In the genomic region with DNA sequence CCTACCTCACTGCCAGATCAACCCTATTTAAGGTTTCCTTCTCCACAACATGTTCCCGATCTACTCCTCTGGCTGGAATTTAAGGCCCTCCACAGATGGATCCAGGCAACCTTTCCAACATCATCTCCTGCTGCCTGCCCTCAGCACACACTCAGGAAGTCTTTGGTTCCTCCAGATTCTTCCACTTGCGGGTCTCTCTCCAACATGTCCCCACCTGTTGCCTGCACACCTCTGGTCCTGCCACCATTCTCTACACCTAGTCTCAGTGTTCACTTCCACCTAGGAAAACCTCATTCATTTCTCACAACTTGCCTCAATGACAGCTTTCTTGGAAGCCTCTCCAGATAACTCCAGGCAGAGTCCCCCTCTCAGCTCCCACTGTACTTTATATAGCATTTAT, we compare ENCODE assay signal across 18 cellular contexts.
DNase-seq lines count a peak whose midpoint lies in the region; ATAC-seq, FAIRE-seq and TF ChIP-seq lines count a peak whose summit lies in the region.
"Had no signal": no experiment of that assay in that cellular context is flagged by ENCODE, and none has a peak within 500 bp of the region (broad histone marks: within the 10 kb centered on the region; RNA-seq: fewer than 3 reads in every experiment).

No MANE protein-coding gene starts in this region.

- H3K4me3 ChIP-seq in endothelial cell of umbilical vein (replicated peaks in 1 of 3; ENCODE audit: insufficient read depth in 1 of 3, low read depth in 1 of 3, low read length in 3 of 3) = no peak overlapping the region
- H3K4me3 ChIP-seq: GM12878 had no signal

- peaks cover 4% of the 10 kb centered on the region for H3K4me1 Mint-ChIP-seq in activated naive CD4-positive, alpha-beta T cell treated with anti-CD3 and anti-CD28 coated beads, Interleukin-2, amount 10 ng/mL, durations not matched to agents 7 days and 5 days
- peaks cover under 1% of the 10 kb centered on the region for H3K4me1 Mint-ChIP-seq in activated naive CD4-positive, alpha-beta T cell treated with anti-CD3 and anti-CD28 coated beads for 36 hours (ENCODE audit: low read depth)
- H3K4me1 Mint-ChIP-seq in WTC11 = peaks cover 71% of the 10 kb centered on the region
- H3K4me1 Mint-ChIP-seq: B cell had no signal

- no peaks in the 10 kb centered on the region for H3K9me3 ChIP-seq in endothelial cell of umbilical vein (replicated peaks; ENCODE audit: control insufficient read depth, insufficient read depth, low read length)

- no peak overlapping the region for H3K27ac ChIP-seq in endothelial cell of umbilical vein (ENCODE audit: insufficient read depth, low read depth, low read length)

- no peak for TF ChIP-seq POLR2A in endothelial cell of umbilical vein (IDR thresholded peaks at IDR 0.05; ENCODE audit: low read depth, low read length)

- H3K27me3 ChIP-seq in endothelial cell of umbilical vein (ENCODE audit: control insufficient read depth in 2 of 2, insufficient read depth in 2 of 2, low read length in 2 of 2) = no peaks in the 10 kb centered on the region

- dilution Hi-C loops in endothelial cell of umbilical vein (cut with MboI; ENCODE audit: extremely low pct_ligation_motif_present, low sequenced_read_pairs) = no loop called here

- no peak overlapping the region for H3K9ac ChIP-seq in endothelial cell of umbilical vein (replicated peaks; ENCODE audit: extremely low read depth, insufficient read depth, low read length)

- peaks cover 57% of the 10 kb centered on the region for H3K27me3 Mint-ChIP-seq in activated naive CD4-positive, alpha-beta T cell treated with anti-CD3 and anti-CD28 coated beads, Interleukin-2, amount 10 ng/mL, durations not matched to agents 7 days and 5 days
- no peaks in the 10 kb centered on the region for H3K27me3 Mint-ChIP-seq in activated naive CD4-positive, alpha-beta T cell treated with anti-CD3 and anti-CD28 coated beads for 36 hours (ENCODE audit: low read depth)
- no peaks in the 10 kb centered on the region for H3K27me3 Mint-ChIP-seq in WTC11 (ENCODE audit: low read depth)
- H3K27me3 Mint-ChIP-seq: B cell; CD4-positive, alpha-beta T cell had no signal

- H3K4me2 ChIP-seq in endothelial cell of umbilical vein (ENCODE audit: insufficient read depth, low read length) = no peak overlapping the region

- no peak for TF ChIP-seq CTCF in WTC11 (IDR thresholded peaks at IDR 0.05)
- no peak for TF ChIP-seq CTCF in endothelial cell of umbilical vein (IDR thresholded peaks at IDR 0.05; ENCODE audit: extremely low read depth in 1 of 2, insufficient read depth in 1 of 2, low read depth in 1 of 2, low read length in 2 of 2)

- CTCF ChIA-PET in activated naive CD4-positive, alpha-beta T cell treated with anti-CD3 and anti-CD28 coated beads, Interleukin-2, amount 10 ng/mL, durations not matched to agents 7 days and 5 days (lab: Charles Lee) = no interaction called here
- CTCF ChIA-PET in activated naive CD4-positive, alpha-beta T cell treated with anti-CD3 and anti-CD28 coated beads for 36 hours (lab: Charles Lee) = no interaction called here
- CTCF ChIA-PET in WTC11 (lab: Charles Lee) (no interaction called here), endothelial cell of umbilical vein (lab: Charles Lee) (no interaction called here)

- H3K4me3 Mint-ChIP-seq in activated naive CD4-positive, alpha-beta T cell treated with anti-CD3 and anti-CD28 coated beads, Interleukin-2, amount 10 ng/mL, durations not matched to agents 7 days and 5 days = no peak overlapping the region
- no peak overlapping the region for H3K4me3 Mint-ChIP-seq in activated naive CD4-positive, alpha-beta T cell treated with anti-CD3 and anti-CD28 coated beads for 36 hours
- H3K4me3 Mint-ChIP-seq in WTC11 = no peak overlapping the region
- H3K4me3 Mint-ChIP-seq: B cell; CD4-positive, alpha-beta T cell had no signal

- no peaks in the 10 kb centered on the region for H3K36me3 Mint-ChIP-seq in activated naive CD4-positive, alpha-beta T cell treated with anti-CD3 and anti-CD28 coated beads, Interleukin-2, amount 10 ng/mL, durations not matched to agents 7 days and 5 days
- no peaks in the 10 kb centered on the region for H3K36me3 Mint-ChIP-seq in activated naive CD4-positive, alpha-beta T cell treated with anti-CD3 and anti-CD28 coated beads for 36 hours (ENCODE audit: low read depth)
- H3K36me3 Mint-ChIP-seq in WTC11 = peaks cover 7% of the 10 kb centered on the region

- H3K36me3 ChIP-seq in endothelial cell of umbilical vein (ENCODE audit: control insufficient read depth in 2 of 2, extremely low read depth in 1 of 2, insufficient read depth in 2 of 2, low read length in 2 of 2) = no peaks in the 10 kb centered on the region

- peaks cover 26% of the 10 kb centered on the region for H3K4me1 ChIP-seq in endothelial cell of umbilical vein (ENCODE audit: control insufficient read depth, extremely low read depth, insufficient read depth, low read length)

- no peaks in the 10 kb centered on the region for H3K9me1 ChIP-seq in endothelial cell of umbilical vein (replicated peaks; ENCODE audit: control insufficient read depth, extremely low read depth, insufficient read depth, low read length)

- intact Hi-C loops in activated naive CD4-positive, alpha-beta T cell treated with anti-CD3 and anti-CD28 coated beads for 36 hours (cut with micrococcal nuclease) = no loop called here
- intact Hi-C loops in endothelial cell of umbilical vein (cut with micrococcal nuclease) = loop anchor here (5.0 kb wide), 1 partner anchor 186 kb away; a partner anchor contains a TSS

- H3K9me3 Mint-ChIP-seq in activated naive CD4-positive, alpha-beta T cell treated with anti-CD3 and anti-CD28 coated beads, Interleukin-2, amount 10 ng/mL, durations not matched to agents 7 days and 5 days = no peaks in the 10 kb centered on the region
- no peaks in the 10 kb centered on the region for H3K9me3 Mint-ChIP-seq in activated naive CD4-positive, alpha-beta T cell treated with anti-CD3 and anti-CD28 coated beads for 36 hours
- peaks cover 9% of the 10 kb centered on the region for H3K9me3 Mint-ChIP-seq in WTC11
- H3K9me3 Mint-ChIP-seq: CD4-positive, alpha-beta T cell had no signal

- H4K20me1 ChIP-seq in endothelial cell of umbilical vein (replicated peaks; ENCODE audit: control insufficient read depth, extremely low read depth, insufficient read depth, low read length) = no peaks in the 10 kb centered on the region

- peak overlapping the region; percentile 40 for H3K27ac Mint-ChIP-seq in activated naive CD4-positive, alpha-beta T cell treated with anti-CD3 and anti-CD28 coated beads, Interleukin-2, amount 10 ng/mL, durations not matched to agents 7 days and 5 days
- no peak overlapping the region for H3K27ac Mint-ChIP-seq in activated naive CD4-positive, alpha-beta T cell treated with anti-CD3 and anti-CD28 coated beads for 36 hours
- peak overlapping the region; percentile 46; the same call in 1 of the 2 replicates for H3K27ac Mint-ChIP-seq in WTC11
- H3K27ac Mint-ChIP-seq: B cell; CD4-positive, alpha-beta T cell had no signal

- no peak for DNase-seq in activated naive CD4-positive, alpha-beta T cell treated with anti-CD3 and anti-CD28 coated beads, Interleukin-2, amount 10 ng/mL, durations not matched to agents 7 days and 5 days
- DNase-seq in activated naive CD4-positive, alpha-beta T cell treated with anti-CD3 and anti-CD28 coated beads for 36 hours = no peak
- DNase-seq in WTC11 (ENCODE audit: low spot score) (no peak), endothelial cell of umbilical vein (ENCODE audit: low read depth, low spot score) (no peak), anterior cingulate cortex (lab: John Stamatoyannopoulos, UW) (no peak), DMS 273 (lab: John Stamatoyannopoulos, UW; ENCODE audit: unreplicated experiment) (no peak)
- DNase-seq in stimulated activated naive CD4-positive, alpha-beta T cell (lab: John Stamatoyannopoulos, UW) = no peak
- DNase-seq: 8988T; ACHN; C1 segment of cervical spinal cord; Calu3; CD4-positive, alpha-beta T cell; DMS79; H7 had no signal

- FAIRE-seq in endothelial cell of umbilical vein (lab: Jason Lieb, UNC) = peak; percentile 71
- FAIRE-seq: GM12878, GM18507, HTR-8/SVneo had no signal

- no peak overlapping the region for H2AFZ ChIP-seq in endothelial cell of umbilical vein (ENCODE audit: low read depth, low read length)

- POLR2A ChIA-PET in WTC11 (lab: Charles Lee) = interaction anchor here (1.4 kb wide), 1 partner anchor 13 kb away, joined by 3 read pairs; no protein-coding TSS in a partner anchor
- POLR2A ChIA-PET in endothelial cell of umbilical vein (lab: Charles Lee) = no interaction called here

- ATAC-seq in WTC11 = no peak
- ATAC-seq: GM12878 had no signal

- H3K79me2 ChIP-seq in endothelial cell of umbilical vein (ENCODE audit: control insufficient read depth, insufficient read depth, low read length) = no peaks in the 10 kb centered on the region

- no TSS peak for BruUV-seq in endothelial cell of umbilical vein (replicated peaks; lab: Mats Ljungman, UMichigan)

TF ChIP-seq in WTC11, 78 proteins besides CTCF, POLR2A, EP300 and RAD21 (continues in another document):
- TF ChIP-seq ZNF138 (CRISPR knock-in tag; conservative IDR thresholded peaks at IDR 0.05) (no peak), SMAD4 (CRISPR knock-in tag; IDR thresholded peaks at IDR 0.05) (no peak), IRF2 (CRISPR knock-in tag; IDR thresholded peaks at IDR 0.05; ENCODE audit: borderline replicate concordance, low read depth) (no peak), GTF2I (CRISPR knock-in tag; conservative IDR thresholded peaks at IDR 0.05) (no peak), TEAD1 (CRISPR knock-in tag; IDR thresholded peaks at IDR 0.05) (no peak)
- TF ChIP-seq, protein P1, sequence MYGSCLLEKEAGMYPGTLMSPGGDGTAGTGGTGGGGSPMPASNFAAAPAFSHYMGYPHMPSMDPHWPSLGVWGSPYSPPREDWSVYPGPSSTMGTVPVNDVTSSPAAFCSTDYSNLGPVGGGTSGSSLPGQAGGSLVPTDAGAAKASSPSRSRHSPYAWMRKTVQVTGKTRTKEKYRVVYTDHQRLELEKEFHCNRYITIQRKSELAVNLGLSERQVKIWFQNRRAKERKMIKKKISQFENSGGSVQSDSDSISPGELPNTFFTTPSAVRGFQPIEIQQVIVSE (CRISPR knock-in tag; IDR thresholded peaks at IDR 0.05; ENCODE audit: borderline replicate concordance) = no peak

TF ChIP-seq in endothelial cell of umbilical vein, 7 proteins besides CTCF, POLR2A, EP300 and RAD21 (continues in another document):
- TF ChIP-seq, protein P2, sequence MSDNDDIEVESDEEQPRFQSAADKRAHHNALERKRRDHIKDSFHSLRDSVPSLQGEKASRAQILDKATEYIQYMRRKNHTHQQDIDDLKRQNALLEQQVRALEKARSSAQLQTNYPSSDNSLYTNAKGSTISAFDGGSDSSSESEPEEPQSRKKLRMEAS (IDR thresholded peaks at IDR 0.05; ENCODE audit: insufficient read depth, insufficient read length) = no peak
- TF ChIP-seq JUN (IDR thresholded peaks at IDR 0.05; ENCODE audit: borderline replicate concordance, insufficient read depth, insufficient read length, low read depth) (no peak), FOS (IDR thresholded peaks at IDR 0.05; ENCODE audit: borderline replicate concordance, insufficient read depth, low read length) (no peak), POLR2AphosphoS5 (IDR thresholded peaks at IDR 0.05; ENCODE audit: insufficient read depth, low read depth, low read length) (no peak), MYC (IDR thresholded peaks at IDR 0.05; ENCODE audit: low read depth, low read length) (no peak), EZH2 (IDR thresholded peaks at IDR 0.05; ENCODE audit: borderline replicate concordance, low read depth, low read length, severe bottlenecking) (no peak)
